In genomic region chr11:68698993-68699392, GRCh38 we compare ENCODE assay signal across 11 cellular contexts. TPM values are rescaled to one million over a fixed set of nuclear protein-coding genes. Genes with fewer than 3 reads are reported as not detected.
"Had no signal": no experiment of that assay in that cellular context is flagged by ENCODE, and none has a peak within 500 bp of the region (broad histone marks: within the 10 kb centered on the region; RNA-seq: fewer than 3 reads in every experiment).

No MANE protein-coding gene starts in this region.

- H3K27ac ChIP-seq: GM23248 had no signal

- H3K27ac Mint-ChIP-seq: GM23338, H9, HFFc6 had no signal

- H3K36me3 ChIP-seq: HAP-1 had no signal

- H3K4me3 Mint-ChIP-seq: GM23338, H9, HFFc6 had no signal

- H2AFZ ChIP-seq: GM23248, GM23338 had no signal

- H3K4me1 ChIP-seq: HAP-1 had no signal

- ATAC-seq: GM23338, HCT116 had no signal

- H3K4me3 ChIP-seq: GM23248, GM23338, HAP-1 had no signal

- H3K4me2 ChIP-seq: GM23338 had no signal

- DNase-seq: GM23248, GOT3, H7, H9, HCEC 1CT, HFFc6 had no signal

- H3K9ac ChIP-seq: GM23248 had no signal

- FAIRE-seq: H54 had no signal

RNA-seq across cellular contexts. Expression of gene GAL, which starts 14.6 kb away (rescaled TPM):
- total RNA-seq: H4 had no signal

RNA-seq across cellular contexts. Expression of gene TESMIN, which starts 52.3 kb away (rescaled TPM):
- total RNA-seq: GM23248 had no signal
